ENCODE assay signal across 1 cellular context in genomic region chr4:152364883-152365282, GRCh38.
TF ChIP-seq lines count a peak whose summit lies in the region.

No MANE protein-coding gene starts in this region.

TF ChIP-seq in K562, 482 proteins besides CTCF, POLR2A, EP300 and RAD21 (continued from another document):
- TF ChIP-seq HINFP (tag; conservative IDR thresholded peaks at IDR 0.05; ENCODE audit: low read depth): no peak
- no peak for TF ChIP-seq CBX8 (IDR thresholded peaks at IDR 0.05; ENCODE audit: borderline replicate concordance, extremely low read depth, low read depth, low read length, poor library complexity, severe bottlenecking)
- TF ChIP-seq SAP30 (IDR thresholded peaks at IDR 0.05; ENCODE audit: borderline replicate concordance, insufficient read depth, low read depth, low read length, poor library complexity, severe bottlenecking): no peak
- TF ChIP-seq PATZ1 (CRISPR knock-in tag; IDR thresholded peaks at IDR 0.05; ENCODE audit: borderline replicate concordance): no peak
- no peak for TF ChIP-seq NFE2L1 (tag; IDR thresholded peaks at IDR 0.05; ENCODE audit: borderline replicate concordance, low read depth)
- TF ChIP-seq HNRNPUL1 (IDR thresholded peaks at IDR 0.05; ENCODE audit: low read length): no peak
- no peak for TF ChIP-seq ZNF695 (CRISPR knock-in tag; IDR thresholded peaks at IDR 0.05)
- TF ChIP-seq CCNT2 (IDR thresholded peaks at IDR 0.05; ENCODE audit: borderline replicate concordance, extremely low read depth, insufficient read length, low read depth, low read length): no peak
